Comparison of ENCODE assay signal across 1 cellular context in genomic region chr16:19130385-19130784, GRCh38.
A peak's percentile ranks its signal among the peaks of the same experiment; 100 is the strongest.
TF ChIP-seq lines count a peak whose summit lies in the region.

No MANE protein-coding gene starts in this region.

TF ChIP-seq in K562, 482 proteins besides CTCF, POLR2A, EP300 and RAD21:
- TF ChIP-seq TCF3 (CRISPR knock-in tag; IDR thresholded peaks at IDR 0.05): 0 out of 2 replicates have a peak, but pooled peaks have one; percentile 4
- TF ChIP-seq CHCHD3 (CRISPR knock-in tag; IDR thresholded peaks at IDR 0.05): no peak
- no peak for TF ChIP-seq SREBF2 (CRISPR knock-in tag; IDR thresholded peaks at IDR 0.05)
- 0 out of 2 replicates have a peak, but pooled peaks have one; percentile 5 for TF ChIP-seq ETV5 (CRISPR knock-in tag; IDR thresholded peaks at IDR 0.05; ENCODE audit: low read depth)
